In the genomic region with DNA sequence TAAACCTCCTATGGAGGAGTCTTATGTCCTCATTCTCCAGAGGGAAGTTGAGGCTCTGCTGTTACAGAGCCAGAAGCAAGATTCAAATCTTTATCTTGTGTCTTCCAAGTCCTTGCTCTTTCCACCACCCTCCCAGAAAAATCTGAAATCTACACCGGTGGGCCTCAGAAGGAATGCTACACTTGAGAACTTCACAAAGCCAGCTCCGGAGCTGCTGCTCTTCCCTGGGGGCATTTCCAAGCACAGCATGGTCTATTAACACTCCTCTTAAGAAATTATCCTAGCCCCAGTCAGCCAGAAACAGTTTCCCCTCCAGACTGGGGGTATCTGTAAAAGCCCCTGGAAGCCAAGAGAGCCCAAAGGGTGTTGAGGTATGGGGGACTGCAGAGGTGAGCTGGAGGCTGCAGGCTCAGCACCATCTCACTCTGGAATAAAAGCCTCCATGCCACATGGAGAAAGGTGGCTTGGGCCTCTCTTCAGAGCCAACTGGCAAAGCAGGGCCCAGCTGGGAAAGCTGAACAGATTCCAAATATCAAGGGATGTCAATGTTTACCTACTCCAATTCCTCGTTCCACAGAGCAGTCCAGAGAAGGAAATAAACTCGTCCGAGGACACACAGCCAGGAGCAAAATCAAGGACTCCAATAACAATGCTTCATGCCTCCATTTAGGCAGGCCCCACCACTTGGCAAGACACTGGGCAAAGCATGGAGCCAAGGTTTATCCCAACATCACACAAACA, we compare ENCODE assay signal across 10 cellular contexts. TPM values are rescaled to one million over a fixed set of nuclear protein-coding genes. Genes with fewer than 3 reads are reported as not detected.
DNase-seq lines count a peak whose midpoint lies in the region; ATAC-seq and TF ChIP-seq lines count a peak whose summit lies in the region.
"Had no signal": no experiment of that assay in that cellular context is flagged by ENCODE, and none has a peak within 500 bp of the region (broad histone marks: within the 10 kb centered on the region; RNA-seq: fewer than 3 reads in every experiment).

No MANE protein-coding gene starts in this region.

- TF ChIP-seq CTCF in C4-2B (conservative IDR thresholded peaks at IDR 0.05) (no peak), Loucy (conservative IDR thresholded peaks at IDR 0.05; ENCODE audit: low read length) (no peak), neutrophil (IDR thresholded peaks at IDR 0.05) (no peak), mucosa of descending colon (IDR thresholded peaks at IDR 0.05) (no peak)

- intact Hi-C loops in mucosa of descending colon (cut with DNase I, micrococcal nuclease): no loop called here

- peaks cover 90% of the 10 kb centered on the region for H3K4me1 ChIP-seq in Loucy (ENCODE audit: insufficient read depth, low read length, poor library complexity, severe bottlenecking)
- peaks cover 83 to 91% of the 10 kb centered on the region in 2 experiments for H3K4me1 ChIP-seq in neutrophil (ENCODE audit: control insufficient read depth in 1 of 2, insufficient read depth in 1 of 2, low read depth in 1 of 2, low read length in 1 of 2)
- peaks cover 100% of the 10 kb centered on the region for H3K4me1 ChIP-seq in mucosa of descending colon (ENCODE audit: low read depth)

- no peak for ATAC-seq in HG02623 (IDR thresholded peaks at IDR 0.05; ENCODE audit: unreplicated experiment)
- no peak for ATAC-seq in mucosa of descending colon

- H3K27ac ChIP-seq in C4-2B (peak overlapping the region; percentile 24), neutrophil (peak overlapping the region; percentile 86)

- H3K9me3 ChIP-seq in Loucy (ENCODE audit: insufficient read depth, low read depth, low read length) (no peaks in the 10 kb centered on the region), neutrophil (no peaks in the 10 kb centered on the region), mucosa of descending colon (no peaks in the 10 kb centered on the region)

- no peaks in the 10 kb centered on the region for H3K9me2 ChIP-seq in Loucy (replicated peaks; ENCODE audit: low read depth, low read length)

- H2AFZ ChIP-seq in Loucy (ENCODE audit: low read length): no peak overlapping the region

- H4K20me1 ChIP-seq in Loucy (ENCODE audit: insufficient read depth, low read length, poor library complexity, severe bottlenecking): peaks cover 73% of the 10 kb centered on the region

- H3K36me3 ChIP-seq in Loucy (ENCODE audit: insufficient read depth, low read length): peaks cover 5% of the 10 kb centered on the region; the same call in 1 of the 2 replicates
- H3K36me3 ChIP-seq in neutrophil: no peaks in the 10 kb centered on the region
- H3K36me3 ChIP-seq in mucosa of descending colon (ENCODE audit: low read depth): no peaks in the 10 kb centered on the region

- H3K27me3 ChIP-seq in Loucy (ENCODE audit: insufficient read depth, low read length, poor library complexity, severe bottlenecking) (no peaks in the 10 kb centered on the region), neutrophil (no peaks in the 10 kb centered on the region)

- peak; percentile 83 for DNase-seq in cerebellar cortex (ENCODE audit: low spot score)
- DNase-seq in NOMO-1 treated with DMSO at 0.1 percent for 48 hours (lab: John Stamatoyannopoulos, UW; ENCODE audit: unreplicated experiment): no peak
- no peak for DNase-seq in mucosa of descending colon
- DNase-seq in germinal center (ENCODE audit: low spot score): no peak
- DNase-seq: NCI-H1105, T-helper 9 cell had no signal

- H3F3A ChIP-seq in Loucy (ENCODE audit: low read depth): peaks cover 20% of the 10 kb centered on the region

- H3K79me2 ChIP-seq in Loucy (ENCODE audit: insufficient read depth, low read length): peaks cover 97% of the 10 kb centered on the region

- peak overlapping the region; percentile 65 for H3K9ac ChIP-seq in Loucy (ENCODE audit: low read depth, low read length, poor library complexity, severe bottlenecking)

- peak overlapping the region; percentile 73 for H3K4me2 ChIP-seq in Loucy (ENCODE audit: low read depth, low read length, poor library complexity, severe bottlenecking)

- peak overlapping the region; percentile 24 for H3K4me3 ChIP-seq in Loucy (ENCODE audit: low read length, poor library complexity, severe bottlenecking)
- no peak overlapping the region for H3K4me3 ChIP-seq in neutrophil (ENCODE audit: low read depth in 1 of 2, low read length in 1 of 2)
- no peak overlapping the region for H3K4me3 ChIP-seq in mucosa of descending colon

RNA-seq across cellular contexts. Expression of a gene that starts 36.1 kb away (rescaled TPM):
- 10 to 100 TPM; 11.7 to 70.7 (median 15.5) TPM for total RNA-seq in mucosa of descending colon
